In the genomic region with DNA sequence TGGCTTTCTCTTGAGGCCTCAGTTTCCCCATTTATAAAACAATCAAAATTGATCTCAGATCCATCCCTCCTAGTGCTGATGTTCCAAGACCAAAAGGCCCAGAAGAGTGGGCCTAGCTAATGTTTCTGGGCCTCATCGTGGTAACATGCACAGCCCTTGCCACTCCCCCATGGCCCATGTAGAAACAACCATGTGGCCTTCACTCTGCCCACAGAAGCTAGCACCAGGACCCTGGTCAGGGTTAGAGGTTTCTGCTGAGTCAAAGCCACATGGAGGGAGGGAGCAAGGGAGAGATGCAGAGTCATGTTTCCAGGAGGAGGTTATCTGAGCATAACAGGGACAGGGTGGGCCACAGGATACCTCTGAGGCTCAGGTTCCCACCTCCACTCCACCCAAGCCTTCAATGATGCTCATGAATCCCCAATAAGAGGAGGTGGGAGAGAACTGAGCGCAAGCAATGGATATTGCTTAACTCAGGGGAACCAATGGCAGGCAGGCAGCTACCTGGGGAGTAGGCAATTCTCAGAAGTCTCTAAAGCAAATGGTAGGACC, we compare ENCODE assay signal across 1 cellular context.
TF ChIP-seq lines count a peak whose summit lies in the region.

No MANE protein-coding gene starts in this region.

TF ChIP-seq in K562, 482 proteins besides CTCF, POLR2A, EP300 and RAD21 (continued from another document and continues in another):
- TF ChIP-seq MNT (conservative IDR thresholded peaks at IDR 0.05), result peak; percentile 82 to 92
- no peak for TF ChIP-seq IRF1 (CRISPR knock-in tag; IDR thresholded peaks at IDR 0.05; ENCODE audit: borderline replicate concordance)
- TF ChIP-seq ZBTB2 (IDR thresholded peaks at IDR 0.05), result 0 out of 2 replicates have a peak, but pooled peaks have one; percentile 39
- TF ChIP-seq KLF16 (IDR thresholded peaks at IDR 0.05), result peak; percentile 60; the same call in 1 of the 2 replicates
- no peak for TF ChIP-seq XRCC5 (IDR thresholded peaks at IDR 0.05; ENCODE audit: low read depth, low read length)
- TF ChIP-seq HINFP (tag; conservative IDR thresholded peaks at IDR 0.05; ENCODE audit: low read depth), result peak; percentile 35; the same call in 1 of the 2 replicates
- no peak for TF ChIP-seq ZNF561 (CRISPR knock-in tag; conservative IDR thresholded peaks at IDR 0.05)
- no peak for TF ChIP-seq LCOR (CRISPR knock-in tag; IDR thresholded peaks at IDR 0.05)
- TF ChIP-seq RCOR1 (IDR thresholded peaks at IDR 0.05; ENCODE audit: borderline replicate concordance in 1 of 2, low read depth in 2 of 2, low read length in 2 of 2), result peak; percentile 27 to 76; a peak in 3 of 4 replicates
- TF ChIP-seq ZBTB49 (CRISPR knock-in tag; IDR thresholded peaks at IDR 0.05; ENCODE audit: borderline replicate concordance), result no peak
- no peak for TF ChIP-seq KAT8 (IDR thresholded peaks at IDR 0.05; ENCODE audit: low read depth)
- TF ChIP-seq CREB1 (IDR thresholded peaks at IDR 0.05), result no peak
- TF ChIP-seq CREB1 (CRISPR knock-in tag; IDR thresholded peaks at IDR 0.05), result no peak
- TF ChIP-seq MECOM (CRISPR knock-in tag; IDR thresholded peaks at IDR 0.05), result peak; percentile 58; the same call in 1 of the 2 replicates
- no peak for TF ChIP-seq CUX1 (CRISPR knock-in tag; IDR thresholded peaks at IDR 0.05)
- no peak for TF ChIP-seq HDAC8 (tag; IDR thresholded peaks at IDR 0.05)
- peak; percentile 60; the same call in 1 of the 2 replicates for TF ChIP-seq NR4A1 (CRISPR knock-in tag; IDR thresholded peaks at IDR 0.05)
- peak; percentile 93 for TF ChIP-seq NR4A1 (tag; IDR thresholded peaks at IDR 0.05)
- TF ChIP-seq SIRT6 (IDR thresholded peaks at IDR 0.05; ENCODE audit: low read depth, low read length), result no peak
- peak; percentile 57 for TF ChIP-seq MTA2 (IDR thresholded peaks at IDR 0.05; ENCODE audit: low read depth)
- TF ChIP-seq SNAPC5 (CRISPR knock-in tag; IDR thresholded peaks at IDR 0.05), result no peak
- no peak for TF ChIP-seq ZNF165 (CRISPR knock-in tag; IDR thresholded peaks at IDR 0.05; ENCODE audit: borderline replicate concordance)
- TF ChIP-seq ATF3 (IDR thresholded peaks at IDR 0.05), result 0 out of 2 replicates have a peak, but pooled peaks have one; percentile 11
- no peak for TF ChIP-seq ATF3 (CRISPR knock-in tag; conservative IDR thresholded peaks at IDR 0.05)
- no peak for TF ChIP-seq ZNF398 (CRISPR knock-in tag; IDR thresholded peaks at IDR 0.05)
- no peak for TF ChIP-seq SMARCB1 (IDR thresholded peaks at IDR 0.05; ENCODE audit: insufficient read length, low read depth)
- TF ChIP-seq MCM3 (IDR thresholded peaks at IDR 0.05), result no peak
- TF ChIP-seq PHB (CRISPR knock-in tag; IDR thresholded peaks at IDR 0.05), result no peak
- TF ChIP-seq ZNF146 (CRISPR knock-in tag; IDR thresholded peaks at IDR 0.05; ENCODE audit: unreplicated experiment), result no peak
- no peak for TF ChIP-seq ZNF717 (CRISPR knock-in tag; IDR thresholded peaks at IDR 0.05)
- no peak for TF ChIP-seq RHOXF2B (CRISPR knock-in tag; conservative IDR thresholded peaks at IDR 0.05)
- TF ChIP-seq ETV1 (tag; conservative IDR thresholded peaks at IDR 0.05; ENCODE audit: low read depth), result 0 out of 2 replicates have a peak, but pooled peaks have one; percentile 11
- peak; percentile 48 to 61; a peak in 3 of 4 replicates for TF ChIP-seq FOXK2 (conservative IDR thresholded peaks at IDR 0.05 in 1 of 2, IDR thresholded peaks at IDR 0.05 in 1 of 2; ENCODE audit: low read depth in 2 of 2)
- no peak for TF ChIP-seq SREBF1 (IDR thresholded peaks at IDR 0.05; ENCODE audit: borderline replicate concordance, low read depth, low read length)
- TF ChIP-seq RUNX1 (IDR thresholded peaks at IDR 0.05; ENCODE audit: low read depth), result 0 out of 2 replicates have a peak, but pooled peaks have one; percentile 41
- peak; percentile 70 for TF ChIP-seq BRD9 (IDR thresholded peaks at IDR 0.05; ENCODE audit: low read depth, partially characterized antibody)
- no peak for TF ChIP-seq ETV6 (IDR thresholded peaks at IDR 0.05; ENCODE audit: borderline replicate concordance in 1 of 2, low read depth in 2 of 2, low read length in 1 of 2)
- no peak for TF ChIP-seq ETV6 (CRISPR knock-in tag; IDR thresholded peaks at IDR 0.05; ENCODE audit: borderline replicate concordance)
- TF ChIP-seq ZBTB34 (CRISPR knock-in tag; IDR thresholded peaks at IDR 0.05), result 0 out of 2 replicates have a peak, but pooled peaks have one; percentile 23
- no peak for TF ChIP-seq NFATC3 (IDR thresholded peaks at IDR 0.05)
- TF ChIP-seq MAX (CRISPR knock-in tag; IDR thresholded peaks at IDR 0.05), result peak; percentile 77
- no peak for TF ChIP-seq NCOA2 (IDR thresholded peaks at IDR 0.05; ENCODE audit: partially characterized antibody in 2 of 2)
- TF ChIP-seq ATF1 (CRISPR knock-in tag; IDR thresholded peaks at IDR 0.05), result no peak
- 0 out of 2 replicates have a peak, but pooled peaks have one; percentile 14 for TF ChIP-seq ATF1 (tag; IDR thresholded peaks at IDR 0.05)
